In the genomic region with DNA sequence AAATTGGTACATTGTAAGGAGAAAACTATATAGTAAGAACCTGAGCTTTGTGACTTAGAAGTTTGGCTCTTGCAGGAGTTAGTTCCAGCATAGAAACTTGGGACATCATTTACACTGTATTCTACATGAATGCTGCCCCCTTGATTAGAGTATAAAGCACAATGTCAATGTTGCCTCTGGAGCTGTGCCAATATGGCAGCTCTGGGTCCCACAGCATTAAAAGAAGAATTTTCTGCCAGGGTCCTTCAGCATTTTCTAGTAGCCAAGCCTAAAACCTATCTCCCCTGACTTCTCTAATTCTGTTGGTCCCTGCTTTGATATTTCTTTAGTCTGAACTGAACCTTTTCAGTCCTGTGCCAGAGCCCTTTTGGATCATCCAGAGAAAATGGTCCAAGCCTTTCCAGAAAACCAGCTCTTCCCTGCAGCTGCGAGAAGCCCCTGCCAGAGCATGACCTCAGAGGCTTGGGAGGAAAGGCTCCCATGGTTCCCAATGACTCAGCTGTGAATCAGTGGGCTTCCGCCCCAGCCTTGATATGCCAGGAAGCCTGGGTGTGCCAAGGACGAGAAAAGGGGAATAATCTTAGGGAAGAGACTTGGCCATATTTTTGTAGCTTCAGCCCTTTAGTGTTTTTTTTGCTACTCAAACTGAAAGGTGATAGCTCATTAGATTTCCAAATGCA, we compare ENCODE assay signal across 10 cellular contexts. TPM values are rescaled to one million over a fixed set of nuclear protein-coding genes. Genes with fewer than 3 reads are reported as not detected.
A peak's percentile ranks its signal among the peaks of the same experiment; 100 is the strongest.
DNase-seq lines count a peak whose midpoint lies in the region; ATAC-seq, FAIRE-seq and TF ChIP-seq lines count a peak whose summit lies in the region.
"Had no signal": no experiment of that assay in that cellular context is flagged by ENCODE, and none has a peak within 500 bp of the region (broad histone marks: within the 10 kb centered on the region; RNA-seq: fewer than 3 reads in every experiment).

No MANE protein-coding gene starts in this region.

- no peaks in the 10 kb centered on the region for H3K27me3 Mint-ChIP-seq in astrocyte (ENCODE audit: low read depth, unreplicated experiment)

- H3K4me1 Mint-ChIP-seq in astrocyte (ENCODE audit: low read depth, unreplicated experiment), result peaks cover 20% of the 10 kb centered on the region

- DNase-seq in H54 (ENCODE audit: insufficient read length, low spot score) (peak; percentile 78), astrocyte (ENCODE audit: low read depth) (peak; percentile 97), right cardiac atrium (peak; percentile 91 to 94 (median 94)), smooth muscle cell of the brain vasculature (ENCODE audit: low read depth, low spot score) (peak; percentile 89), neuronal stem cell (ENCODE audit: low spot score) (no peak)
- no peak for DNase-seq in NK-92 treated with Interleukin-12 subunit alpha and Interleukin-12 subunit beta, amount 100 ng/mL, for 24 hours (lab: John Stamatoyannopoulos, UW)
- no peak for DNase-seq in activated naive CD4-positive, alpha-beta T cell treated with anti-CD3 and anti-CD28 coated beads, Interleukin-2, amount 50 U/mL, for 72 hours (ENCODE audit: low spot score in 2 of 2)
- DNase-seq: activated CD8-positive, alpha-beta T cell treated with anti-CD3 and anti-CD28 coated beads, Interleukin-2, amount 10 ng/mL, durations not matched to agents 7 days and 5 days had no signal

- H4K20me1 ChIP-seq in astrocyte (ENCODE audit: insufficient read depth, low read length), result no peaks in the 10 kb centered on the region

- H2BK5ac ChIP-seq in neuronal stem cell (ENCODE audit: low read length), result no peak overlapping the region

- no peak overlapping the region for H2AK5ac ChIP-seq in neuronal stem cell (ENCODE audit: low read depth, low read length)

- no peaks in the 10 kb centered on the region for H3K9me3 ChIP-seq in astrocyte (ENCODE audit: insufficient read depth, low read depth, low read length)
- H3K9me3 ChIP-seq in right cardiac atrium (ENCODE audit: control insufficient read depth, low read length), result no peaks in the 10 kb centered on the region
- no peaks in the 10 kb centered on the region for H3K9me3 ChIP-seq in neuronal stem cell (replicated peaks in 1 of 2; ENCODE audit: control insufficient read depth in 2 of 2, insufficient read depth in 1 of 2, low read depth in 1 of 2, low read length in 2 of 2)

- H3K4me2 ChIP-seq in astrocyte (ENCODE audit: low read length) (peak overlapping the region; percentile 70), neuronal stem cell (ENCODE audit: insufficient read depth, low read length, poor library complexity, severe bottlenecking) (no peak overlapping the region)

- TF ChIP-seq POLR2A in H54 (IDR thresholded peaks at IDR 0.05; ENCODE audit: low read depth, low read length), result no peak

- no peaks in the 10 kb centered on the region for H3K27me3 ChIP-seq in astrocyte (ENCODE audit: insufficient read depth, low read length)
- no peaks in the 10 kb centered on the region for H3K27me3 ChIP-seq in right cardiac atrium (ENCODE audit: control insufficient read depth, insufficient read depth)
- no peaks in the 10 kb centered on the region for H3K27me3 ChIP-seq in neuronal stem cell (ENCODE audit: control insufficient read depth in 3 of 3, insufficient read depth in 3 of 3, low read depth in 1 of 3, low read length in 3 of 3)

- H3K36me3 ChIP-seq in astrocyte (ENCODE audit: insufficient read depth, low read length), result no peaks in the 10 kb centered on the region
- H3K36me3 ChIP-seq in neuronal stem cell (replicated peaks in 1 of 2; ENCODE audit: control insufficient read depth in 2 of 2, insufficient read depth in 2 of 2, low read length in 2 of 2), result no peaks in the 10 kb centered on the region

- no peak overlapping the region for H3K18ac ChIP-seq in neuronal stem cell (ENCODE audit: low read length)

- peak; percentile 97 to 100 for ATAC-seq in right cardiac atrium
- ATAC-seq in GM18858 (IDR thresholded peaks at IDR 0.05; ENCODE audit: unreplicated experiment), result no peak
- ATAC-seq in activated naive CD4-positive, alpha-beta T cell treated with anti-CD3 and anti-CD28 coated beads, Interleukin-2, amount 50 U/mL, for 72 hours, result no peak
- ATAC-seq: activated CD8-positive, alpha-beta T cell treated with anti-CD3 and anti-CD28 coated beads, Interleukin-2, amount 10 ng/mL, durations not matched to agents 7 days and 5 days had no signal

- no peak for TF ChIP-seq CTCF in astrocyte (IDR thresholded peaks at IDR 0.05; ENCODE audit: insufficient read depth, low read depth, low read length)

- no peak overlapping the region for H2BK12ac ChIP-seq in neuronal stem cell (ENCODE audit: low read length)

- no peaks in the 10 kb centered on the region for H3K79me1 ChIP-seq in neuronal stem cell (ENCODE audit: low read depth, low read length)

- no peak overlapping the region for H3K4me3 ChIP-seq in astrocyte (ENCODE audit: insufficient read depth, low read depth, low read length)
- H3K4me3 ChIP-seq in right cardiac atrium (ENCODE audit: low read length), result no peak overlapping the region
- no peak overlapping the region for H3K4me3 ChIP-seq in neuronal stem cell (ENCODE audit: low read length in 2 of 2)

- H3K27ac ChIP-seq in astrocyte (ENCODE audit: low read depth, low read length) (peak overlapping the region; percentile 87), right cardiac atrium (ENCODE audit: low read length) (no peak overlapping the region), neuronal stem cell (replicated peaks; ENCODE audit: low read length) (no peak overlapping the region)

- H3K27ac Mint-ChIP-seq in astrocyte (ENCODE audit: unreplicated experiment), result peak overlapping the region; percentile 90
- no peak overlapping the region for H3K27ac Mint-ChIP-seq in activated naive CD4-positive, alpha-beta T cell treated with anti-CD3 and anti-CD28 coated beads, Interleukin-2, amount 50 U/mL, for 72 hours
- H3K27ac Mint-ChIP-seq: activated CD8-positive, alpha-beta T cell treated with anti-CD3 and anti-CD28 coated beads, Interleukin-2, amount 10 ng/mL, durations not matched to agents 7 days and 5 days had no signal

- no peaks in the 10 kb centered on the region for H3K9me3 Mint-ChIP-seq in astrocyte (ENCODE audit: unreplicated experiment)
- peaks cover 0 to 3% of the 10 kb centered on the region in 2 donors for H3K9me3 Mint-ChIP-seq in activated naive CD4-positive, alpha-beta T cell treated with anti-CD3 and anti-CD28 coated beads, Interleukin-2, amount 50 U/mL, for 72 hours

- no peak overlapping the region for H3K4ac ChIP-seq in neuronal stem cell (ENCODE audit: low read length)

- H3K23ac ChIP-seq in neuronal stem cell (ENCODE audit: low read depth, low read length, poor library complexity), result no peak overlapping the region

- intact Hi-C loops in right cardiac atrium (cut with DNase I), result no loop called here

- no peak overlapping the region for H4K91ac ChIP-seq in neuronal stem cell (ENCODE audit: low read depth, low read length, poor library complexity)

- H3K9ac ChIP-seq in astrocyte (ENCODE audit: low read length) (peak overlapping the region; percentile 43), neuronal stem cell (ENCODE audit: low read depth, low read length, poor library complexity) (no peak overlapping the region)

- H3K36me3 Mint-ChIP-seq in astrocyte (ENCODE audit: low read depth, unreplicated experiment), result no peaks in the 10 kb centered on the region
- no peaks in the 10 kb centered on the region for H3K36me3 Mint-ChIP-seq in activated naive CD4-positive, alpha-beta T cell treated with anti-CD3 and anti-CD28 coated beads, Interleukin-2, amount 50 U/mL, for 72 hours

- no peak overlapping the region for H4K8ac ChIP-seq in neuronal stem cell (ENCODE audit: low read depth, low read length)

- H3K79me2 ChIP-seq in astrocyte (ENCODE audit: insufficient read depth, low read length), result no peaks in the 10 kb centered on the region

- H2BK120ac ChIP-seq in neuronal stem cell (ENCODE audit: low read depth, low read length), result no peak overlapping the region

- H3K14ac ChIP-seq in neuronal stem cell (ENCODE audit: low read length), result no peak overlapping the region

- peak; percentile 97 for FAIRE-seq in H54 (lab: Jason Lieb, UNC)
- peak; percentile 85 for FAIRE-seq in astrocyte (lab: Jason Lieb, UNC)
- FAIRE-seq: GM18507 had no signal

- H3K4me1 ChIP-seq in astrocyte (ENCODE audit: insufficient read depth, low read length) (peaks cover 16% of the 10 kb centered on the region), right cardiac atrium (ENCODE audit: control insufficient read depth, insufficient read depth, low read length) (no peaks in the 10 kb centered on the region), neuronal stem cell (ENCODE audit: control insufficient read depth in 2 of 2, insufficient read depth in 1 of 2, low read depth in 1 of 2, low read length in 2 of 2) (no peaks in the 10 kb centered on the region)

- H2AFZ ChIP-seq in astrocyte (ENCODE audit: low read depth, low read length) (peak overlapping the region; percentile 29), neuronal stem cell (ENCODE audit: low read length) (no peak overlapping the region)

- no peak overlapping the region for H2BK15ac ChIP-seq in neuronal stem cell (ENCODE audit: low read length)

- H3K4me3 Mint-ChIP-seq in astrocyte (ENCODE audit: unreplicated experiment), result no peak overlapping the region
- H3K4me3 Mint-ChIP-seq: activated CD8-positive, alpha-beta T cell treated with anti-CD3 and anti-CD28 coated beads, Interleukin-2, amount 10 ng/mL, durations not matched to agents 7 days and 5 days had no signal

- WGBS in right cardiac atrium, result 37% methylated on average over 3 of the region's 3 CpGs
- WGBS in neuronal stem cell (ENCODE audit: extremely low coverage in 2 of 2, insufficient read length in 2 of 2, insufficient replicate concordance in 1 of 2), 2 donors, result no CpG with 5 or more reads among the region's 3 CpGs

RNA-seq across cellular contexts. Expression of gene PLEKHG7, which starts 43.2 kb away (rescaled TPM):
- total RNA-seq in astrocyte, result 0.14 and 0.68 TPM in 2 replicates
- not detected for total RNA-seq in right cardiac atrium
- polyA plus RNA-seq in right cardiac atrium, result not detected
- not detected for polyA plus RNA-seq in neuronal stem cell (2013, experiment 1 of 2)
- not detected for polyA plus RNA-seq in neuronal stem cell (2013, experiment 2 of 2)
- total RNA-seq in activated naive CD4-positive, alpha-beta T cell treated with anti-CD3 and anti-CD28 coated beads, Interleukin-2, amount 50 U/mL, for 72 hours, result not detected
- total RNA-seq: activated CD8-positive, alpha-beta T cell treated with anti-CD3 and anti-CD28 coated beads, Interleukin-2, amount 10 ng/mL, durations not matched to agents 7 days and 5 days had no signal

Comparison
In these comparisons a context has a peak if more than half of its experiments do, and no peak if none do; other contexts are left out.
1. DNase-seq: peak in H54 (single experiment), astrocyte (single experiment), right cardiac atrium (3 of 3) and smooth muscle cell of the brain vasculature (single experiment); none in neuronal stem cell (single experiment), NK-92 treated with Interleukin-12 subunit alpha and Interleukin-12 subunit beta, amount 100 ng/mL, for 24 hours (single experiment) and activated naive CD4-positive, alpha-beta T cell treated with anti-CD3 and anti-CD28 coated beads, Interleukin-2, amount 50 U/mL, for 72 hours (0 of 2).
2. ATAC-seq: peak in right cardiac atrium (2 of 2); none in GM18858 (single experiment) and activated naive CD4-positive, alpha-beta T cell treated with anti-CD3 and anti-CD28 coated beads, Interleukin-2, amount 50 U/mL, for 72 hours (0 of 2).